ENCODE assay signal across 8 cellular contexts in the genomic region with DNA sequence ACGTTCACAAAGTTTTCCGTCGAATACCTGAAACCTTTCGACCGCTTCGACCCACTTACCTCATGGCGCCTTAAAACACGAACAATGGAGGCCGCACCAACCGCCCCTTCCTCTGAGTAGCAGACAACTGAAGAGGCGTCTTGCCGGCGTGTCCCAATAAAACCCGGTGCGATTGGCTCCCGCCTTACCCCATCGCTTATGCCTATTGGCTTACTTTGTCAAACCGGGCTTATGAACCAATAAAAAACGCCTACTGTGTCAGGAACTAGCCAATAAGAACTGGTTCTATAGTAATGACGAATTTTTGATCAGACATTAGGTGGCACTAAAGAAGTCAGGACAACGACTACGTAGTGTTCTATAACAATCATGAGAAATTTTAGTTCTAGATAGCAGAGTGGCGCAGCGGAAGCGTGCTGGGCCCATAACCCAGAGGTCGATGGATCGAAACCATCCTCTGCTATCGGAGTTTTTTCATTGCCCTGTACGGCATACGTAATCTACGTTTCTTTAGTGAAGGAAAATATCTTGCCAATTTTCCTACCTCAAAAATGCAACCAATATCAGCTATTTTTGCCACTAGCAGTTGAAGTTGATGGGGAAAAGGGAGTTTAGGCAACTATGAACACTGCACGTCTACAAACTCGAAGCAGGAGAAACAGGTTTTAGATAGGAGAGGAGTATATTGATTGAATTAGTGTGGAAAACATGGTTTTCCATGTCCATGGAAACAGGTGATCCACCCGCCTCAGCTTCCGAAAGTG. TPM values are rescaled to one million over a fixed set of nuclear protein-coding genes. Genes with fewer than 3 reads are reported as not detected.
A peak's percentile ranks its signal among the peaks of the same experiment; 100 is the strongest.
DNase-seq lines count a peak whose midpoint lies in the region; ATAC-seq and TF ChIP-seq lines count a peak whose summit lies in the region.

ILF2 (minus strand) TSS at position 135 of the 764 bp plus-strand sequence; CDS start at position 64, 71 bp downstream.

- H3K27me3 ChIP-seq in esophagus (ENCODE audit: control insufficient read depth in 1 of 2, insufficient read depth in 2 of 2, low read length in 2 of 2) (no peaks in the 10 kb centered on the region), mucosa of stomach (ENCODE audit: control insufficient read depth, insufficient read depth, low read length) (no peaks in the 10 kb centered on the region)

- DNase-seq in DMS53 (lab: John Stamatoyannopoulos, UW) (peak; percentile 99), OCI-M2 (lab: John Stamatoyannopoulos, UW; ENCODE audit: unreplicated experiment) (peak; percentile 97), activated T-cell treated with anti-CD3 and anti-CD28 coated beads for 48 hours (ENCODE audit: low read depth) (peak; percentile 91)
- peak; percentile 89 to 94 for DNase-seq in stimulated activated CD8-positive, alpha-beta memory T cell treated with anti-CD3 and anti-CD28 coated beads, Interleukin-7, amount 100 ng/mL, for 1 hour (ENCODE audit: low read depth in 2 of 2)

- H3K9me3 ChIP-seq in esophagus (ENCODE audit: control insufficient read depth in 2 of 2, insufficient read depth in 1 of 2, low read depth in 1 of 2, low read length in 1 of 2) (no peaks in the 10 kb centered on the region), mucosa of stomach (ENCODE audit: control insufficient read depth, low read length) (no peaks in the 10 kb centered on the region)

- H3K9ac ChIP-seq in mucosa of stomach (ENCODE audit: low read length) = peak within 1 kb of the TSS; percentile 94

- no peak for TF ChIP-seq RAD21 in Ishikawa (IDR thresholded peaks at IDR 0.05; ENCODE audit: low read depth)

- peak within 1 kb of the TSS; percentile 78 to 93 for H3K27ac ChIP-seq in esophagus (ENCODE audit: low read depth in 2 of 2, low read length in 1 of 2)

- TF ChIP-seq EP300 in Ishikawa (IDR thresholded peaks at IDR 0.05; ENCODE audit: borderline replicate concordance) = no peak

- ATAC-seq in GM21576 (IDR thresholded peaks at IDR 0.05; ENCODE audit: unreplicated experiment) = peak; percentile 87

- WGBS in esophagus, 2 donors = 0% methylated on average over 35 of the region's 35 CpGs

- H3K4me3 ChIP-seq in esophagus (ENCODE audit: low read depth in 1 of 2, low read length in 2 of 2) (peak within 1 kb of the TSS; percentile 68 to 96), mucosa of stomach (ENCODE audit: low read length) (peak within 1 kb of the TSS; percentile 67)

- peaks cover 6 to 14% of the 10 kb centered on the region in 2 donors for H3K36me3 ChIP-seq in esophagus (ENCODE audit: control insufficient read depth in 2 of 2, insufficient read depth in 2 of 2, low read length in 1 of 2)
- H3K36me3 ChIP-seq in mucosa of stomach (ENCODE audit: control insufficient read depth, insufficient read depth, low read length) = peaks cover 6% of the 10 kb centered on the region

- H3K4me1 ChIP-seq in esophagus (ENCODE audit: control insufficient read depth in 2 of 2, insufficient read depth in 2 of 2, low read length in 1 of 2) = no peaks in the 10 kb centered on the region
- peaks cover 4% of the 10 kb centered on the region for H3K4me1 ChIP-seq in mucosa of stomach (ENCODE audit: control insufficient read depth, insufficient read depth, low read length)

TF ChIP-seq in Ishikawa, 13 proteins besides CTCF, POLR2A, EP300 and RAD21:
- TF ChIP-seq ZBTB7A (IDR thresholded peaks at IDR 0.05; ENCODE audit: low read depth) = no peak
- TF ChIP-seq YY1 (IDR thresholded peaks at IDR 0.05; ENCODE audit: low read depth) = peak; percentile 87
- TF ChIP-seq TCF12 (IDR thresholded peaks at IDR 0.05; ENCODE audit: low read depth) = peak; percentile 68
- TF ChIP-seq CREB1 (IDR thresholded peaks at IDR 0.05; ENCODE audit: low read depth) = peak; percentile 63; the same call in 1 of the 2 replicates
- TF ChIP-seq, protein P1, sequence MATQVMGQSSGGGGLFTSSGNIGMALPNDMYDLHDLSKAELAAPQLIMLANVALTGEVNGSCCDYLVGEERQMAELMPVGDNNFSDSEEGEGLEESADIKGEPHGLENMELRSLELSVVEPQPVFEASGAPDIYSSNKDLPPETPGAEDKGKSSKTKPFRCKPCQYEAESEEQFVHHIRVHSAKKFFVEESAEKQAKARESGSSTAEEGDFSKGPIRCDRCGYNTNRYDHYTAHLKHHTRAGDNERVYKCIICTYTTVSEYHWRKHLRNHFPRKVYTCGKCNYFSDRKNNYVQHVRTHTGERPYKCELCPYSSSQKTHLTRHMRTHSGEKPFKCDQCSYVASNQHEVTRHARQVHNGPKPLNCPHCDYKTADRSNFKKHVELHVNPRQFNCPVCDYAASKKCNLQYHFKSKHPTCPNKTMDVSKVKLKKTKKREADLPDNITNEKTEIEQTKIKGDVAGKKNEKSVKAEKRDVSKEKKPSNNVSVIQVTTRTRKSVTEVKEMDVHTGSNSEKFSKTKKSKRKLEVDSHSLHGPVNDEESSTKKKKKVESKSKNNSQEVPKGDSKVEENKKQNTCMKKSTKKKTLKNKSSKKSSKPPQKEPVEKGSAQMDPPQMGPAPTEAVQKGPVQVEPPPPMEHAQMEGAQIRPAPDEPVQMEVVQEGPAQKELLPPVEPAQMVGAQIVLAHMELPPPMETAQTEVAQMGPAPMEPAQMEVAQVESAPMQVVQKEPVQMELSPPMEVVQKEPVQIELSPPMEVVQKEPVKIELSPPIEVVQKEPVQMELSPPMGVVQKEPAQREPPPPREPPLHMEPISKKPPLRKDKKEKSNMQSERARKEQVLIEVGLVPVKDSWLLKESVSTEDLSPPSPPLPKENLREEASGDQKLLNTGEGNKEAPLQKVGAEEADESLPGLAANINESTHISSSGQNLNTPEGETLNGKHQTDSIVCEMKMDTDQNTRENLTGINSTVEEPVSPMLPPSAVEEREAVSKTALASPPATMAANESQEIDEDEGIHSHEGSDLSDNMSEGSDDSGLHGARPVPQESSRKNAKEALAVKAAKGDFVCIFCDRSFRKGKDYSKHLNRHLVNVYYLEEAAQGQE (IDR thresholded peaks at IDR 0.05; ENCODE audit: low read depth) = no peak
- peak; percentile 92 for TF ChIP-seq TEAD4 (IDR thresholded peaks at IDR 0.05)
- TF ChIP-seq NFIC (IDR thresholded peaks at IDR 0.05) = no peak
- peak; percentile 80 for TF ChIP-seq FOXM1 (IDR thresholded peaks at IDR 0.05; ENCODE audit: borderline replicate concordance, low read depth)
- TF ChIP-seq MAX (IDR thresholded peaks at IDR 0.05) = peak; percentile 76
- TF ChIP-seq EGR1 (IDR thresholded peaks at IDR 0.05) = no peak
- peak; percentile 63; the same call in 1 of the 2 replicates for TF ChIP-seq CEBPB (IDR thresholded peaks at IDR 0.05)
- no peak for TF ChIP-seq USF1 (IDR thresholded peaks at IDR 0.05)
- peak; percentile 89 for TF ChIP-seq TAF1 (IDR thresholded peaks at IDR 0.05; ENCODE audit: low read depth)

RNA-seq across cellular contexts. Expression of gene ILF2, which starts in this region (rescaled TPM):
- polyA plus RNA-seq in esophagus = 10 to 100 TPM; 22.5 to 99.9 TPM

Comparison
In these comparisons a context has a peak if more than half of its experiments do, and no peak if none do; other contexts are left out.
1. Peak in every context shown above with its lines: DNase-seq, ATAC-seq, H3K4me3 ChIP-seq and H3K27ac ChIP-seq.